ENCODE assay signal across 16 cellular contexts in the genomic region with DNA sequence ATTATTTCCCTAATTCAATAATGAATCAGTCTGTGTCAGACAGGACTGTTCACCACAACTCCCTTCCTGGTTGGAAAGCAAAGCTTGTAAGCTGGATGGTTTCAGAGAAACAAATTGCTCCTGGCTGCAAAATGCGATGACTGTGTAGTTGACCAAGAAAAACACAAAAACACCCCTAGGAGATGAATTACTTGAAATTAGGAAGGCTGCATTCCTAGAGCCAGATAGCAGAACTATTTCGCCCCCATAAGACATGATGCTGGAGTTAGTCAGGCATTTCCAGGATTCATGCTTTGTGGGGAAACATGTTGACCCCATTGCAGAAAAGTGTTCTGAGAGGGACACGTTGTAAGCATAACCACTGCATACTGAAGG.
DNase-seq lines count a peak whose midpoint lies in the region; ATAC-seq and TF ChIP-seq lines count a peak whose summit lies in the region.
"Had no signal": no experiment of that assay in that cellular context is flagged by ENCODE, and none has a peak within 500 bp of the region (broad histone marks: within the 10 kb centered on the region; RNA-seq: fewer than 3 reads in every experiment).

No MANE protein-coding gene starts in this region.

- H3K9ac ChIP-seq in skeletal muscle satellite cell (ENCODE audit: low read depth, low read length) = no peak overlapping the region

- H3K36me3 ChIP-seq in ascending aorta = no peaks in the 10 kb centered on the region
- H3K36me3 ChIP-seq in heart right ventricle = no peaks in the 10 kb centered on the region
- no peaks in the 10 kb centered on the region for H3K36me3 ChIP-seq in skeletal muscle satellite cell (ENCODE audit: insufficient read depth, low read length)
- no peaks in the 10 kb centered on the region for H3K36me3 ChIP-seq in CD4-positive, alpha-beta memory T cell (ENCODE audit: insufficient read depth, low read length)

- intact Hi-C loops in ascending aorta (cut with DNase I) = no loop called here
- intact Hi-C loops in heart right ventricle (cut with DNase I) = loop anchor here in 1 of 10 donors (10.0 kb wide), 1 partner anchor 49 kb away; no protein-coding TSS in a partner anchor
- intact Hi-C loops in CD4-positive, alpha-beta memory T cell (cut with micrococcal nuclease) = no loop called here

- H3K27me3 Mint-ChIP-seq in CD4-positive, alpha-beta memory T cell = peaks cover 0 to 2% of the 10 kb centered on the region in 2 donors
- H3K27me3 Mint-ChIP-seq: dendritic cell treated with granulocyte-macrophage colony-stimulating factor and Interleukin-4, amounts not matched to agents 40 ng/mL and 50 ng/mL, for 4 days had no signal

- CTCF ChIA-PET in CD4-positive, alpha-beta memory T cell (lab: Charles Lee; ENCODE audit: partially characterized antibody) = no interaction called here

- no peak overlapping the region for H3K4me3 Mint-ChIP-seq in CD4-positive, alpha-beta memory T cell
- H3K4me3 Mint-ChIP-seq: activated CD4-positive, alpha-beta T cell treated with anti-CD3 and anti-CD28 coated beads for 36 hours; dendritic cell treated with granulocyte-macrophage colony-stimulating factor and Interleukin-4, amounts not matched to agents 40 ng/mL and 50 ng/mL, for 4 days; stimulated activated naive CD8-positive, alpha-beta T cell treated with anti-CD3 and anti-CD28 coated beads, Interleukin-15, amount 100 ng/mL, for 72 hours had no signal

- POLR2A ChIA-PET in CD4-positive, alpha-beta memory T cell (lab: Charles Lee; ENCODE audit: partially characterized antibody) = no interaction called here

- ATAC-seq in heart right ventricle (peak; percentile 62 to 90 (median 82)), GM18519 (IDR thresholded peaks at IDR 0.05; ENCODE audit: low FRiP score, unreplicated experiment) (no peak), GM19395 (IDR thresholded peaks at IDR 0.05; ENCODE audit: unreplicated experiment) (no peak)
- ATAC-seq: activated CD4-positive, alpha-beta T cell treated with anti-CD3 and anti-CD28 coated beads for 36 hours; stimulated activated naive CD8-positive, alpha-beta T cell treated with anti-CD3 and anti-CD28 coated beads, Interleukin-15, amount 100 ng/mL, for 72 hours had no signal

- no peaks in the 10 kb centered on the region for H3K4me1 Mint-ChIP-seq in CD4-positive, alpha-beta memory T cell
- H3K4me1 Mint-ChIP-seq: activated CD4-positive, alpha-beta T cell treated with anti-CD3 and anti-CD28 coated beads for 36 hours; stimulated activated naive CD8-positive, alpha-beta T cell treated with anti-CD3 and anti-CD28 coated beads, Interleukin-15, amount 100 ng/mL, for 72 hours had no signal

- peak; percentile 24 for DNase-seq in Daoy (ENCODE audit: low read depth)
- no peak for DNase-seq in ascending aorta (ENCODE audit: low spot score in 2 of 2)
- DNase-seq in heart right ventricle = peak in 1 of 2 donors; percentile 27
- no peak for DNase-seq in CD4-positive, alpha-beta memory T cell
- DNase-seq in NCI-H82 (lab: John Stamatoyannopoulos, UW) = no peak
- DNase-seq: activated CD4-positive, alpha-beta T cell treated with anti-CD3 and anti-CD28 coated beads for 36 hours; activated effector memory CD4-positive, alpha-beta T cell treated with anti-CD3 and anti-CD28 coated beads, Interleukin-2, amount 50 U/mL, for 16 hours; MM.1S; NCI-H524; stimulated activated naive CD8-positive, alpha-beta T cell treated with anti-CD3 and anti-CD28 coated beads, Interleukin-15, amount 100 ng/mL, for 72 hours had no signal

- H3K4me1 ChIP-seq in ascending aorta (no peaks in the 10 kb centered on the region), heart right ventricle (peaks cover 0 to 4% (median 0%) of the 10 kb centered on the region in 9 donors), skeletal muscle satellite cell (ENCODE audit: control insufficient read depth, insufficient read depth, low read length) (peaks cover 18% of the 10 kb centered on the region)
- no peaks in the 10 kb centered on the region for H3K4me1 ChIP-seq in CD4-positive, alpha-beta memory T cell (ENCODE audit: insufficient read depth, low read length)

- H3K9me3 Mint-ChIP-seq in CD4-positive, alpha-beta memory T cell = no peaks in the 10 kb centered on the region
- H3K9me3 Mint-ChIP-seq: dendritic cell treated with granulocyte-macrophage colony-stimulating factor and Interleukin-4, amounts not matched to agents 40 ng/mL and 50 ng/mL, for 4 days; stimulated activated naive CD8-positive, alpha-beta T cell treated with anti-CD3 and anti-CD28 coated beads, Interleukin-15, amount 100 ng/mL, for 72 hours had no signal

- no peaks in the 10 kb centered on the region for H3K27me3 ChIP-seq in ascending aorta
- no peaks in the 10 kb centered on the region for H3K27me3 ChIP-seq in heart right ventricle
- no peaks in the 10 kb centered on the region for H3K27me3 ChIP-seq in skeletal muscle satellite cell (ENCODE audit: control insufficient read depth, insufficient read depth, low read length)
- no peaks in the 10 kb centered on the region for H3K27me3 ChIP-seq in CD4-positive, alpha-beta memory T cell (ENCODE audit: insufficient read depth, low read length)

- no peaks in the 10 kb centered on the region for H3K36me3 Mint-ChIP-seq in CD4-positive, alpha-beta memory T cell

- WGBS in heart right ventricle, 2 donors = 68 to 81% methylated on average over 3 of the region's 3 CpGs

- no peak overlapping the region for H3K27ac Mint-ChIP-seq in CD4-positive, alpha-beta memory T cell
- H3K27ac Mint-ChIP-seq: activated CD4-positive, alpha-beta T cell treated with anti-CD3 and anti-CD28 coated beads for 36 hours; dendritic cell treated with granulocyte-macrophage colony-stimulating factor and Interleukin-4, amounts not matched to agents 40 ng/mL and 50 ng/mL, for 4 days; stimulated activated naive CD8-positive, alpha-beta T cell treated with anti-CD3 and anti-CD28 coated beads, Interleukin-15, amount 100 ng/mL, for 72 hours had no signal

- H3K27ac ChIP-seq in ascending aorta (peak overlapping the region; percentile 21 to 34), heart right ventricle (peak overlapping the region in 9 of 10 donors; percentile 6 to 79 (median 68))
- H3K27ac ChIP-seq in CD4-positive, alpha-beta memory T cell (ENCODE audit: low read depth, low read length) = no peak overlapping the region
- H3K27ac ChIP-seq: SK-N-MC had no signal

- TF ChIP-seq CTCF in ascending aorta (IDR thresholded peaks at IDR 0.05) = no peak
- no peak for TF ChIP-seq CTCF in heart right ventricle (IDR thresholded peaks at IDR 0.05)

- no peak overlapping the region for H3K4me3 ChIP-seq in ascending aorta
- H3K4me3 ChIP-seq in heart right ventricle = no peak overlapping the region
- H3K4me3 ChIP-seq in skeletal muscle satellite cell (ENCODE audit: low read length) = no peak overlapping the region
- no peak overlapping the region for H3K4me3 ChIP-seq in CD4-positive, alpha-beta memory T cell (ENCODE audit: low read length in 2 of 2)
- H3K4me3 ChIP-seq: GM12878, SK-N-MC had no signal

- H3K9me3 ChIP-seq in ascending aorta (no peaks in the 10 kb centered on the region), heart right ventricle (peaks cover 0 to 14% (median 0%) of the 10 kb centered on the region in 11 donors), skeletal muscle satellite cell (replicated peaks; ENCODE audit: low read length) (no peaks in the 10 kb centered on the region)
- no peaks in the 10 kb centered on the region for H3K9me3 ChIP-seq in CD4-positive, alpha-beta memory T cell (ENCODE audit: control insufficient read depth in 1 of 2, low read length in 2 of 2)

- H3K4me2 ChIP-seq in skeletal muscle satellite cell (ENCODE audit: low read length) = peak overlapping the region; percentile 47

Comparison
In these comparisons a context has a peak if more than half of its experiments do, and no peak if none do; other contexts are left out.
1. ATAC-seq: peak in heart right ventricle (8 of 8); none in GM18519 (single experiment) and GM19395 (single experiment).